Comparison of ENCODE assay signal across 8 cellular contexts in the genomic region with DNA sequence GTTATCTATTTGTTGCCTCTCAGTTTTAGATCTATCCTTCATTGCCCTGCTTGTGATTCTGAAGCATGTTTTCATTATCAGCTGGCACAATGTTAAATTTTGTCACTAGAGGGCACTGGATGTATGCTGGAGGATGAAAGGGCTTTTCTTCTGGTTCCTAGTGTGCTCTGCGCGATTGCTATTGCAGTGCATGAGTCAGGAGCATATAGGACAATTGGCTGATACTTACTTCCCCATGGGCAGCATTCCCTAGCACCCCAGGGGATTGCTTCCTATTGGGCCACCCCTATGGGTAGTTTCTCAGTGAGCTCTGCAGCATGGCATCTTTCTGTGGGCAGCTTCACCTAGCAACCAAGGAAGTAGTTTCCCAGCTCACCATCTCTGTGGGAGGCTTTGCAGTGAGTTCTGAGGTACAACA.
DNase-seq lines count a peak whose midpoint lies in the region; ATAC-seq, FAIRE-seq and TF ChIP-seq lines count a peak whose summit lies in the region.

No MANE protein-coding gene starts in this region.

- 7% methylated on average over 2 of the region's 2 CpGs for WGBS in K562 (ENCODE audit: insufficient coverage, low coverage, missing lambda C conversion rate)

- no TSS peak for BruUV-seq in K562 (replicated peaks; lab: Mats Ljungman, UMichigan)

- peak; percentile 63 for ATAC-seq in activated CD4-positive, alpha-beta T cell treated with anti-CD3 and anti-CD28 coated beads for 36 hours
- peak; percentile 85 for ATAC-seq in GM21381 (IDR thresholded peaks at IDR 0.05; ENCODE audit: unreplicated experiment)
- ATAC-seq in HG03460 (IDR thresholded peaks at IDR 0.05; ENCODE audit: unreplicated experiment), result peak; percentile 93
- peak; percentile 79 for ATAC-seq in K562

- TF ChIP-seq EP300 in K562 (IDR thresholded peaks at IDR 0.05; ENCODE audit: low read length), result no peak

- H3K4me3 Mint-ChIP-seq in activated CD4-positive, alpha-beta T cell treated with anti-CD3 and anti-CD28 coated beads for 36 hours, result no peak overlapping the region
- H3K4me3 Mint-ChIP-seq in type B pancreatic cell, result no peak overlapping the region

- FAIRE-seq in K562 (lab: Jason Lieb, UNC), result peak; percentile 62
- peak; percentile 26 for FAIRE-seq in keratinocyte (lab: Jason Lieb, UNC)

- POLR2A ChIA-PET in activated CD4-positive, alpha-beta T cell treated with anti-CD3 and anti-CD28 coated beads for 36 hours (lab: Charles Lee), result no interaction called here
- POLR2A ChIA-PET in K562 (lab: Yijun Ruan, JAX), result interaction anchor here (0.6 kb wide), 1 partner anchor 939 kb away, joined by 4 read pairs; no protein-coding TSS in a partner anchor

- no peaks in the 10 kb centered on the region for H3K36me3 ChIP-seq in K562 (ENCODE audit: control insufficient read depth, insufficient read depth, low read length)
- no peaks in the 10 kb centered on the region for H3K36me3 ChIP-seq in keratinocyte (ENCODE audit: control insufficient read depth in 2 of 2, extremely low read depth in 1 of 2, insufficient read depth in 2 of 2, low read length in 2 of 2)

- H3K27me3 ChIP-seq in K562 (ENCODE audit: control insufficient read depth in 2 of 2, insufficient read depth in 2 of 2, low read length in 2 of 2), result no peaks in the 10 kb centered on the region
- no peaks in the 10 kb centered on the region for H3K27me3 ChIP-seq in keratinocyte (ENCODE audit: control insufficient read depth, extremely low read depth, insufficient read depth, low read length)

- H3K9me3 ChIP-seq in K562 (replicated peaks; ENCODE audit: control insufficient read depth, insufficient read depth, low read depth, low read length) (no peaks in the 10 kb centered on the region), keratinocyte (ENCODE audit: control insufficient read depth, low read depth, low read length) (no peaks in the 10 kb centered on the region)

- in situ Hi-C loops in K562 (cut with MboI), result no loop called here

- H3K9me1 ChIP-seq in K562 (ENCODE audit: control insufficient read depth, insufficient read depth, low read length), result no peaks in the 10 kb centered on the region
- no peaks in the 10 kb centered on the region for H3K9me1 ChIP-seq in keratinocyte (ENCODE audit: control insufficient read depth, extremely low read depth, insufficient read depth, low read length)

- H4K20me1 ChIP-seq in K562 (replicated peaks; ENCODE audit: control insufficient read depth, insufficient read depth, low read length), result no peaks in the 10 kb centered on the region
- no peaks in the 10 kb centered on the region for H4K20me1 ChIP-seq in keratinocyte (ENCODE audit: control insufficient read depth, extremely low read depth, insufficient read depth, low read length)

- CTCF ChIA-PET in activated CD4-positive, alpha-beta T cell treated with anti-CD3 and anti-CD28 coated beads for 36 hours (lab: Charles Lee), result interaction anchor here (0.8 to 1.3 kb wide), 3 partner anchors 10 to 1014 kb away, joined by 3 to 4 read pairs (median 4); a partner anchor contains a TSS
- CTCF ChIA-PET in K562 (lab: Yijun Ruan, JAX; ENCODE audit: low intra/inter-chr PET ratio), result interaction anchor here (0.8 kb wide), 1 partner anchor 933 kb away, joined by 3 read pairs; no protein-coding TSS in a partner anchor

- no peaks in the 10 kb centered on the region for H3K9me3 Mint-ChIP-seq in activated CD4-positive, alpha-beta T cell treated with anti-CD3 and anti-CD28 coated beads for 36 hours (ENCODE audit: low read depth)
- H3K9me3 Mint-ChIP-seq in type B pancreatic cell, result no peaks in the 10 kb centered on the region

- dilution Hi-C loops in keratinocyte (cut with MboI; ENCODE audit: extremely low pct_ligation_motif_present, low sequenced_read_pairs), result no loop called here

- peak; percentile 18 for DNase-seq in activated CD4-positive, alpha-beta T cell treated with anti-CD3 and anti-CD28 coated beads for 36 hours
- no peak for DNase-seq in activated CD4-positive, alpha-beta T cell treated with anti-CD3 and anti-CD28 coated beads, Interleukin-2, amount 50 U/mL, for 4 hours
- DNase-seq in NCI-H69 (lab: John Stamatoyannopoulos, UW) (peak; percentile 45), K562 (ENCODE audit: extremely low read depth in 1 of 4, low spot score in 3 of 4) (peak in 2 of 4 experiments; percentile 17 to 36), keratinocyte (ENCODE audit: low read depth, low spot score) (no peak), type B pancreatic cell (ENCODE audit: extremely low spot score, unreplicated experiment) (no peak)

- H3K36me3 Mint-ChIP-seq in activated CD4-positive, alpha-beta T cell treated with anti-CD3 and anti-CD28 coated beads for 36 hours (ENCODE audit: low read depth), result no peaks in the 10 kb centered on the region
- no peaks in the 10 kb centered on the region for H3K36me3 Mint-ChIP-seq in type B pancreatic cell

- TF ChIP-seq POLR2A in K562 (conservative IDR thresholded peaks at IDR 0.05), result no peak

- TF ChIP-seq RAD21 in K562 (CRISPR knock-in tag; conservative IDR thresholded peaks at IDR 0.05 in 1 of 2, IDR thresholded peaks at IDR 0.05 in 1 of 2), result peak; percentile 66 to 75

- H3K79me2 ChIP-seq in K562 (ENCODE audit: control insufficient read depth, insufficient read depth, low read length), result no peaks in the 10 kb centered on the region
- no peaks in the 10 kb centered on the region for H3K79me2 ChIP-seq in keratinocyte (ENCODE audit: control insufficient read depth, insufficient read depth, low read length)

- no peak overlapping the region for H2AFZ ChIP-seq in K562 (ENCODE audit: low read depth, low read length)
- no peak overlapping the region for H2AFZ ChIP-seq in keratinocyte (ENCODE audit: control insufficient read depth, low read length)

- no peaks in the 10 kb centered on the region for H3K27me3 Mint-ChIP-seq in activated CD4-positive, alpha-beta T cell treated with anti-CD3 and anti-CD28 coated beads for 36 hours
- no peaks in the 10 kb centered on the region for H3K27me3 Mint-ChIP-seq in type B pancreatic cell

- H3K4me3 ChIP-seq in K562 (no peak overlapping the region), keratinocyte (ENCODE audit: control insufficient read depth in 2 of 3, extremely low read depth in 1 of 3, insufficient read depth in 2 of 3, low read depth in 1 of 3, low read length in 3 of 3) (no peak overlapping the region)

- intact Hi-C loops in activated CD4-positive, alpha-beta T cell treated with anti-CD3 and anti-CD28 coated beads for 36 hours (cut with DNase I, micrococcal nuclease), result loop anchor here (1.0 to 2.0 kb wide), 4 partner anchors 269 to 1106 kb away; no protein-coding TSS in a partner anchor
- intact Hi-C loops in K562 (cut with micrococcal nuclease), result loop anchor here (1.0 to 10.0 kb wide), 3 partner anchors 932 to 1104 kb away; a partner anchor contains a TSS

- no peaks in the 10 kb centered on the region for H3K4me1 ChIP-seq in K562 (replicated peaks in 1 of 2; ENCODE audit: control insufficient read depth in 2 of 2, insufficient read depth in 2 of 2, low read length in 2 of 2)
- H3K4me1 ChIP-seq in keratinocyte (ENCODE audit: control insufficient read depth, extremely low read depth, insufficient read depth, low read length), result no peaks in the 10 kb centered on the region

- H3K27ac ChIP-seq in K562 (ENCODE audit: extremely low read depth, low read depth, low read length) (no peak overlapping the region), keratinocyte (ENCODE audit: control insufficient read depth, insufficient read depth, low read length) (no peak overlapping the region)

- no peak overlapping the region for H3K27ac Mint-ChIP-seq in activated CD4-positive, alpha-beta T cell treated with anti-CD3 and anti-CD28 coated beads for 36 hours
- H3K27ac Mint-ChIP-seq in type B pancreatic cell, result no peak overlapping the region

- H3K4me2 ChIP-seq in K562 (ENCODE audit: insufficient read depth, low read length), result no peak overlapping the region
- H3K4me2 ChIP-seq in keratinocyte (ENCODE audit: control insufficient read depth, extremely low read depth, insufficient read depth, low read depth, low read length), result no peak overlapping the region

- TF ChIP-seq CTCF in K562 (IDR thresholded peaks at IDR 0.05 in 2 of 3, conservative IDR thresholded peaks at IDR 0.05 in 1 of 3; ENCODE audit: insufficient read depth in 2 of 3, low read depth in 1 of 3, low read length in 3 of 3) (peak; percentile 51 to 70 (median 60); a peak in 5 of 6 replicates), keratinocyte (optimal IDR thresholded peaks at IDR 0.05 in 1 of 3, IDR thresholded peaks at IDR 0.05 in 1 of 3, conservative IDR thresholded peaks at IDR 0.05 in 1 of 3; ENCODE audit: extremely low read depth in 1 of 3, insufficient read depth in 2 of 3, low read length in 3 of 3) (peak; percentile 52 to 71 (median 57)), type B pancreatic cell (conservative IDR thresholded peaks at IDR 0.05) (peak; percentile 85)

- H3K9ac ChIP-seq in K562 (ENCODE audit: insufficient read depth in 1 of 2, low read depth in 2 of 2, low read length in 2 of 2), result no peak overlapping the region
- H3K9ac ChIP-seq in keratinocyte (ENCODE audit: control insufficient read depth, extremely low read depth, insufficient read depth, low read length), result no peak overlapping the region

- no peaks in the 10 kb centered on the region for H3K4me1 Mint-ChIP-seq in activated CD4-positive, alpha-beta T cell treated with anti-CD3 and anti-CD28 coated beads for 36 hours
- no peaks in the 10 kb centered on the region for H3K4me1 Mint-ChIP-seq in type B pancreatic cell (ENCODE audit: unreplicated experiment)

TF ChIP-seq in K562, 482 proteins besides CTCF, POLR2A, EP300 and RAD21 (continues in another document):
- TF ChIP-seq ARID2 (IDR thresholded peaks at IDR 0.05), result 0 out of 2 replicates have a peak, but pooled peaks have one; percentile 45
- no peak for TF ChIP-seq ETS2 (tag; IDR thresholded peaks at IDR 0.05; ENCODE audit: borderline replicate concordance, poor library complexity, severe bottlenecking)
- TF ChIP-seq FOXK2 (conservative IDR thresholded peaks at IDR 0.05 in 1 of 2, IDR thresholded peaks at IDR 0.05 in 1 of 2; ENCODE audit: low read depth in 2 of 2), result peak; percentile 45 to 60; a peak in 3 of 4 replicates
- TF ChIP-seq HMG20A (CRISPR knock-in tag; conservative IDR thresholded peaks at IDR 0.05), result no peak
- TF ChIP-seq, protein P1, sequence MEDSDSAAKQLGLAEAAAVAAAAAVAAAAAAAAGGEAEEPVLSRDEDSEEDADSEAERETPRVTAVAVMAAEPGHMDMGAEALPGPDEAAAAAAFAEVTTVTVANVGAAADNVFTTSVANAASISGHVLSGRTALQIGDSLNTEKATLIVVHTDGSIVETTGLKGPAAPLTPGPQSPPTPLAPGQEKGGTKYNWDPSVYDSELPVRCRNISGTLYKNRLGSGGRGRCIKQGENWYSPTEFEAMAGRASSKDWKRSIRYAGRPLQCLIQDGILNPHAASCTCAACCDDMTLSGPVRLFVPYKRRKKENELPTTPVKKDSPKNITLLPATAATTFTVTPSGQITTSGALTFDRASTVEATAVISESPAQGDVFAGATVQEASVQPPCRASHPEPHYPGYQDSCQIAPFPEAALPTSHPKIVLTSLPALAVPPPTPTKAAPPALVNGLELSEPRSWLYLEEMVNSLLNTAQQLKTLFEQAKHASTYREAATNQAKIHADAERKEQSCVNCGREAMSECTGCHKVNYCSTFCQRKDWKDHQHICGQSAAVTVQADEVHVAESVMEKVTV (CRISPR knock-in tag; IDR thresholded peaks at IDR 0.05), result peak; percentile 52; the same call in 1 of the 2 replicates
- TF ChIP-seq SMC3 (conservative IDR thresholded peaks at IDR 0.05; ENCODE audit: insufficient read depth, low read depth, low read length), result peak; percentile 44; the same call in 1 of the 2 replicates

Comparison
In these comparisons a context has a peak if more than half of its experiments do, and no peak if none do; other contexts are left out.
1. DNase-seq: peak in activated CD4-positive, alpha-beta T cell treated with anti-CD3 and anti-CD28 coated beads for 36 hours (single experiment) and NCI-H69 (single experiment); none in activated CD4-positive, alpha-beta T cell treated with anti-CD3 and anti-CD28 coated beads, Interleukin-2, amount 50 U/mL, for 4 hours (0 of 2), keratinocyte (single experiment) and type B pancreatic cell (single experiment).
2. Peak in every context shown above with its lines, with median percentiles within 50 percentile points of each other: ATAC-seq and CTCF ChIP-seq.